31 cellular contexts compared by ENCODE assay signal in genomic region chr19:30319411-30319810, GRCh38. TPM values are rescaled to one million over a fixed set of nuclear protein-coding genes. Genes with fewer than 3 reads are reported as not detected.
"Had no signal": no experiment of that assay in that cellular context is flagged by ENCODE, and none has a peak within 500 bp of the region (broad histone marks: within the 10 kb centered on the region; RNA-seq: fewer than 3 reads in every experiment).

No MANE protein-coding gene starts in this region.

- H3K27me3 Mint-ChIP-seq: dendritic cell treated with granulocyte-macrophage colony-stimulating factor and Interleukin-4, amounts not matched to agents 40 ng/mL and 50 ng/mL, for 4 days had no signal

- H3K4me1 Mint-ChIP-seq: endodermal cell had no signal

- H3K4me1 ChIP-seq: colonic mucosa, esophagus muscularis mucosa, esophagus squamous epithelium, foreskin keratinocyte, gastrocnemius medialis, gastroesophageal sphincter, heart left ventricle, heart right ventricle had no signal

- H3K4me2 ChIP-seq: hepatocyte had no signal

- H3K36me3 ChIP-seq: colonic mucosa, esophagus muscularis mucosa, esophagus squamous epithelium, gastrocnemius medialis, gastroesophageal sphincter, heart left ventricle, heart right ventricle had no signal

- H2AFZ ChIP-seq: hepatocyte had no signal

- H3K27me3 ChIP-seq: colonic mucosa, esophagus squamous epithelium, foreskin keratinocyte, gastrocnemius medialis, hepatocyte had no signal

- H3K27ac ChIP-seq: colonic mucosa, coronary artery, epithelial cell of prostate, esophagus muscularis mucosa, esophagus squamous epithelium, foreskin keratinocyte, gastrocnemius medialis, gastroesophageal sphincter, heart left ventricle, heart right ventricle had no signal

- H3K79me2 ChIP-seq: hepatocyte had no signal

- H3K4me3 ChIP-seq: colonic mucosa, coronary artery, dorsolateral prefrontal cortex, esophagus muscularis mucosa, esophagus squamous epithelium, gastrocnemius medialis, gastroesophageal sphincter, heart left ventricle, heart right ventricle, hepatocyte had no signal

- H3K9me3 ChIP-seq: colonic mucosa, esophagus squamous epithelium, gastrocnemius medialis had no signal

- H3K27ac Mint-ChIP-seq: dendritic cell treated with granulocyte-macrophage colony-stimulating factor and Interleukin-4, amounts not matched to agents 40 ng/mL and 50 ng/mL, for 4 days; effector memory CD8-positive, alpha-beta T cell; endodermal cell had no signal

- H3K4me3 Mint-ChIP-seq: dendritic cell treated with granulocyte-macrophage colony-stimulating factor and Interleukin-4, amounts not matched to agents 40 ng/mL and 50 ng/mL, for 4 days; effector memory CD8-positive, alpha-beta T cell; endodermal cell had no signal

- ATAC-seq: effector memory CD8-positive, alpha-beta T cell; esophagus mucosa; foreskin keratinocyte; gastrocnemius medialis; gastroesophageal sphincter; heart left ventricle; heart right ventricle had no signal

- FAIRE-seq: endometrium, endothelial cell of umbilical vein had no signal

- DNase-seq: colonic mucosa; cortex of kidney; dermis blood vessel endothelial cell; effector CD4-positive, alpha-beta T cell; effector CD8-positive, alpha-beta T cell; effector memory CD4-positive, alpha-beta T cell; effector memory CD8-positive, alpha-beta T cell; erythroblast; esophagus squamous epithelium; foreskin keratinocyte; foreskin melanocyte; gastrocnemius medialis; glutamatergic neuron; heart left ventricle; heart right ventricle had no signal

RNA-seq across cellular contexts. Expression of gene ZNF536, which starts 52.8 kb away (rescaled TPM):
- total RNA-seq: dermis blood vessel endothelial cell, dermis microvascular lymphatic vessel endothelial cell, endodermal cell, endothelial cell of umbilical vein, epithelial cell of proximal tubule, fibroblast of villous mesenchyme, foreskin keratinocyte, glomerular endothelial cell had no signal
- polyA plus RNA-seq: endothelial cell of umbilical vein, fibroblast of lung, foreskin keratinocyte had no signal
